In the genomic region with DNA sequence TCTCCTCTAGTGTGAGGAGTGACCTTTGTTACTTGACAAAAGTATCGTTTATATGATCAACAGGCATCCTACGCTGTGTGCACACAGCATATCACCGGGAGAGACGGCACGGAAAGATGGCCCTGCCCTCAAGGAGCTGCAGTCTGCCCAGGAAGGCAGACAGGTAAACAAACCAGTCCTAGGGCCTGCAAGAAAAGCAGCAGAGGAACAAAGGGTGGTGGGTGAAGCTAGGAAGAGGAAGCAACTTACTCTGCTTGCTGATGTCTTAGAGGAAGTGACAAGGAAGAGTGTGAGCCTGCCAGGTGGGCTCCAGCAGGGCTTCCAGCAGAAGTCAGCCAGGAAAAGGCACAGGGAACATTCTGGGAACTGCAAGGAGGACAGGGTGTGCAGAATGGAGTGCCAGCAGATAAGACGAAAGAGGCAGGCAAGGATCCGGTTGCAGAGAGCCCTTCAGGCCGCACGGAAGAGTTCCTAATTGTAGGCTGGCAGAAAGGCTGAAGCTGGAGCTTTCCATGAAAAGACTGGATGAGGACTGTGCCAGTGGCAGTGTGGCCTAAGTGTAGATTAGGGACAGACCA, we compare ENCODE assay signal across 8 cellular contexts.
DNase-seq lines count a peak whose midpoint lies in the region; ATAC-seq, FAIRE-seq and TF ChIP-seq lines count a peak whose summit lies in the region.

No MANE protein-coding gene starts in this region.

- TF ChIP-seq POLR2A in H1 (IDR thresholded peaks at IDR 0.05; ENCODE audit: control extremely low read depth in 1 of 2, low read depth in 2 of 2, low read length in 2 of 2), result no peak
- TF ChIP-seq POLR2A in thyroid gland (IDR thresholded peaks at IDR 0.05), result no peak

- H3K79me2 ChIP-seq in Loucy (ENCODE audit: insufficient read depth, low read length) (peaks cover 61% of the 10 kb centered on the region), H1 (ENCODE audit: control insufficient read depth in 1 of 2, insufficient read depth in 2 of 2, low read length in 2 of 2) (peaks cover 0 to 60% of the 10 kb centered on the region in 2 experiments; a peak in 3 of 4 replicates)

- H3K79me1 ChIP-seq in H1 (ENCODE audit: low read depth, low read length), result peaks cover 9% of the 10 kb centered on the region; the same call in 1 of the 2 replicates

- H3K9me2 ChIP-seq in Loucy (replicated peaks; ENCODE audit: low read depth, low read length), result no peaks in the 10 kb centered on the region

- peaks cover 14% of the 10 kb centered on the region for H3K23me2 ChIP-seq in H1 (ENCODE audit: low read depth, low read length)

- H3F3A ChIP-seq in Loucy (ENCODE audit: low read depth), result peaks cover 22% of the 10 kb centered on the region

- peak overlapping the region; percentile 43 for H3K18ac ChIP-seq in H1 (ENCODE audit: extremely low read depth, low read length)

- TF ChIP-seq EP300 in H1 (IDR thresholded peaks at IDR 0.05; ENCODE audit: borderline replicate concordance in 1 of 2, low read depth in 2 of 2, low read length in 2 of 2), result no peak

- no peak for TF ChIP-seq CTCF in Loucy (conservative IDR thresholded peaks at IDR 0.05; ENCODE audit: low read length)
- TF ChIP-seq CTCF in H1 (IDR thresholded peaks at IDR 0.05; ENCODE audit: control extremely low read depth in 1 of 3, insufficient read depth in 1 of 3, low read depth in 1 of 3, low read length in 3 of 3), result no peak
- no peak for TF ChIP-seq CTCF in thyroid gland (IDR thresholded peaks at IDR 0.05)

- H2BK20ac ChIP-seq in H1 (ENCODE audit: low read length), result peak overlapping the region; percentile 23; the same call in 1 of the 2 replicates

- 62% methylated on average over 9 of the region's 9 CpGs; no CpG with 5 or more reads in 1 of the 2 experiments for WGBS in H1 (ENCODE audit: extremely low coverage in 1 of 2, insufficient coverage in 1 of 2, insufficient read length in 1 of 2, insufficient replicate concordance in 2 of 2, low coverage in 1 of 2, low lambda C conversion rate in 2 of 2, missing lambda C conversion rate in 1 of 2), 2 experiments
- WGBS in thyroid gland, 2 donors, result 23 to 24% methylated on average over 9 of the region's 9 CpGs

- no peaks in the 10 kb centered on the region for H3K9me3 ChIP-seq in Loucy (ENCODE audit: insufficient read depth, low read depth, low read length)
- H3K9me3 ChIP-seq in H1 (ENCODE audit: insufficient read depth in 2 of 2, low read depth in 1 of 2, low read length in 1 of 2), result no peaks in the 10 kb centered on the region
- H3K9me3 ChIP-seq in thyroid gland, result no peaks in the 10 kb centered on the region

- H4K20me1 ChIP-seq in Loucy (ENCODE audit: insufficient read depth, low read length, poor library complexity, severe bottlenecking) (peaks cover 37% of the 10 kb centered on the region), H1 (replicated peaks in 1 of 2; ENCODE audit: control insufficient read depth in 1 of 2, insufficient read depth in 2 of 2, low read length in 2 of 2) (peaks cover 2 to 4% of the 10 kb centered on the region in 2 experiments)

- H3K4me3 ChIP-seq in Loucy (ENCODE audit: low read length, poor library complexity, severe bottlenecking) (peak overlapping the region; percentile 74), H1 (ENCODE audit: extremely low read depth in 1 of 4, insufficient read depth in 2 of 4, low read depth in 3 of 4, low read length in 4 of 4) (peak overlapping the region; percentile 50 to 69 (median 60); a peak in 7 of 8 replicates), thyroid gland (replicated peaks in 1 of 3) (peak overlapping the region in 2 of 3 donors; percentile 34 to 89)

- no peak overlapping the region for H3K4ac ChIP-seq in H1 (replicated peaks; ENCODE audit: insufficient read length, low read depth, low read length)

- no peak for FAIRE-seq in H1 (lab: Jason Lieb, UNC)

- H2BK15ac ChIP-seq in H1 (ENCODE audit: low read length), result peak overlapping the region; percentile 83; the same call in 1 of the 2 replicates

- H2AK5ac ChIP-seq in H1 (ENCODE audit: low read depth, low read length), result peak overlapping the region; percentile 59; the same call in 1 of the 2 replicates

- peak overlapping the region; percentile 72 for H3K4me2 ChIP-seq in Loucy (ENCODE audit: low read depth, low read length, poor library complexity, severe bottlenecking)
- peak overlapping the region; percentile 68 to 96 for H3K4me2 ChIP-seq in H1 (ENCODE audit: insufficient read depth in 1 of 2, low read depth in 2 of 2, low read length in 2 of 2)

- H3K14ac ChIP-seq in H1 (ENCODE audit: insufficient read length), result no peak overlapping the region

- H3K9ac ChIP-seq in Loucy (ENCODE audit: low read depth, low read length, poor library complexity, severe bottlenecking) (peak overlapping the region; percentile 58), H1 (replicated peaks in 1 of 4; ENCODE audit: extremely low read depth in 1 of 4, low read depth in 3 of 4, low read length in 3 of 4) (0 out of 7 replicates have a peak overlapping the region, but pooled peaks of 2 of the 4 experiments have one; percentile 11 to 32)

- TF ChIP-seq RAD21 in H1 (IDR thresholded peaks at IDR 0.05 in 1 of 2, conservative IDR thresholded peaks at IDR 0.05 in 1 of 2; ENCODE audit: low read depth in 2 of 2, low read length in 2 of 2), result no peak

- 0 out of 2 replicates have a peak overlapping the region, but pooled peaks have one; percentile 24 for H2AFZ ChIP-seq in Loucy (ENCODE audit: low read length)
- H2AFZ ChIP-seq in H1 (ENCODE audit: low read length), result no peak overlapping the region

- peaks cover 12% of the 10 kb centered on the region; the same call in 1 of the 2 replicates for H3K36me3 ChIP-seq in Loucy (ENCODE audit: insufficient read depth, low read length)
- peaks cover 0 to 4% (median 0%) of the 10 kb centered on the region in 4 experiments; a peak in 4 of 8 replicates for H3K36me3 ChIP-seq in H1 (ENCODE audit: control insufficient read depth in 2 of 4, insufficient read depth in 4 of 4, low read length in 3 of 4)
- H3K36me3 ChIP-seq in thyroid gland, result no peaks in the 10 kb centered on the region

- DNase-seq in activated CD4-positive, alpha-beta T cell treated with anti-CD3 and anti-CD28 coated beads for 48 hours, result peak; percentile 64
- DNase-seq in H1 (ENCODE audit: low read depth in 1 of 2, low spot score in 2 of 2), result no peak
- DNase-seq in mucosa of gallbladder (ENCODE audit: low spot score), result peak; percentile 65
- DNase-seq in thyroid gland, result peak; percentile 62 to 64
- no peak for DNase-seq in NCI-H1048 (lab: John Stamatoyannopoulos, UW)

- peak overlapping the region; percentile 73 for H3K27ac ChIP-seq in H1 (ENCODE audit: low read depth, low read length)
- H3K27ac ChIP-seq in thyroid gland, result peak overlapping the region; percentile 96 to 99 (median 99)

- no peak overlapping the region for H4K91ac ChIP-seq in H1 (replicated peaks; ENCODE audit: insufficient read length, low read length)

- peaks cover 86% of the 10 kb centered on the region for H3K4me1 ChIP-seq in Loucy (ENCODE audit: insufficient read depth, low read length, poor library complexity, severe bottlenecking)
- peaks cover 15 to 22% (median 18%) of the 10 kb centered on the region in 4 experiments for H3K4me1 ChIP-seq in H1 (replicated peaks in 1 of 4; ENCODE audit: control insufficient read depth in 3 of 4, insufficient read depth in 4 of 4, low read length in 3 of 4)
- peaks cover 25 to 47% of the 10 kb centered on the region in 2 donors for H3K4me1 ChIP-seq in thyroid gland

- no peak overlapping the region for H3K56ac ChIP-seq in H1 (replicated peaks; ENCODE audit: insufficient read length, low read depth, low read length)

- H2BK12ac ChIP-seq in H1 (ENCODE audit: low read depth, low read length), result peak overlapping the region; percentile 73

- no peak overlapping the region for H3K23ac ChIP-seq in H1 (ENCODE audit: insufficient read length)

- POLR2A ChIA-PET in H1 (lab: Charles Lee; ENCODE audit: partially characterized antibody), result interaction anchor here (0.6 to 1.7 kb wide), 8 partner anchors 10 to 271 kb away, joined by 3 to 5 read pairs (median 4); no protein-coding TSS in a partner anchor

- CTCF ChIA-PET in H1 (lab: Charles Lee; ENCODE audit: partially characterized antibody), result interaction anchor here (0.5 to 8.5 kb wide), 8 partner anchors 15 to 302 kb away, joined by 3 to 88 read pairs (median 5); no protein-coding TSS in a partner anchor

- intact Hi-C loops in thyroid gland (cut with DNase I), result no loop called here

- H4K5ac ChIP-seq in H1 (ENCODE audit: insufficient read length, low read depth, low read length), result peak overlapping the region; percentile 19

- H3K27me3 ChIP-seq in Loucy (ENCODE audit: insufficient read depth, low read length, poor library complexity, severe bottlenecking), result no peaks in the 10 kb centered on the region
- no peaks in the 10 kb centered on the region for H3K27me3 ChIP-seq in H1 (replicated peaks in 1 of 4; ENCODE audit: control insufficient read depth in 3 of 4, extremely low read depth in 1 of 4, insufficient read depth in 3 of 4, low read length in 3 of 4)
- H3K27me3 ChIP-seq in thyroid gland, result no peaks in the 10 kb centered on the region

- H2BK120ac ChIP-seq in H1 (replicated peaks; ENCODE audit: low read depth, low read length), result no peak overlapping the region

- peak; percentile 29 for ATAC-seq in GM18498 (IDR thresholded peaks at IDR 0.05; ENCODE audit: unreplicated experiment)
- ATAC-seq in GM21447 (IDR thresholded peaks at IDR 0.05; ENCODE audit: unreplicated experiment), result no peak

- peak overlapping the region; percentile 89 for H2BK5ac ChIP-seq in H1 (ENCODE audit: low read depth, low read length)

- no peak overlapping the region for H4K8ac ChIP-seq in H1 (ENCODE audit: extremely low read depth, insufficient read depth, low read length)

TF ChIP-seq in H1, 55 proteins besides CTCF, POLR2A, EP300 and RAD21:
- no peak for TF ChIP-seq SUZ12 (IDR thresholded peaks at IDR 0.05; ENCODE audit: low read length)
- TF ChIP-seq ASH2L (IDR thresholded peaks at IDR 0.05; ENCODE audit: low read length), result peak; percentile 28

Comparison
In these comparisons a context has a peak if more than half of its experiments do, and no peak if none do; other contexts are left out.
1. DNase-seq: peak in activated CD4-positive, alpha-beta T cell treated with anti-CD3 and anti-CD28 coated beads for 48 hours (single experiment), mucosa of gallbladder (single experiment) and thyroid gland (2 of 2); none in H1 (0 of 2) and NCI-H1048 (single experiment).
2. Peak in every context shown above with its lines, with median percentiles within 50 percentile points of each other: H3K4me3 ChIP-seq.